In genomic region chr5:91341159-91341558, GRCh38 we compare ENCODE assay signal across 19 cellular contexts. TPM values are rescaled to one million over a fixed set of nuclear protein-coding genes. Genes with fewer than 3 reads are reported as not detected.
A peak's percentile ranks its signal among the peaks of the same experiment; 100 is the strongest.
DNase-seq lines count a peak whose midpoint lies in the region; ATAC-seq and TF ChIP-seq lines count a peak whose summit lies in the region.
"Had no signal": no experiment of that assay in that cellular context is flagged by ENCODE, and none has a peak within 500 bp of the region (broad histone marks: within the 10 kb centered on the region; RNA-seq: fewer than 3 reads in every experiment).

No MANE protein-coding gene starts in this region.

- H3K27me3 ChIP-seq in H9 (ENCODE audit: insufficient read depth, low read length): no peaks in the 10 kb centered on the region
- no peaks in the 10 kb centered on the region for H3K27me3 ChIP-seq in parathyroid adenoma (ENCODE audit: control insufficient read depth, insufficient read depth, low read length)

- no peaks in the 10 kb centered on the region for H4K20me1 ChIP-seq in H9 (ENCODE audit: control insufficient read depth, insufficient read depth, insufficient read length)

- H4K91ac ChIP-seq in H9 (ENCODE audit: insufficient read length, low read depth, low read length): no peak overlapping the region

- H2BK15ac ChIP-seq in H9 (ENCODE audit: low read depth, low read length): no peak overlapping the region

- no CpG with 5 or more reads among the region's 3 CpGs for WGBS in H9 (ENCODE audit: extremely low coverage, insufficient read length, low lambda C conversion rate)

- H3K27ac Mint-ChIP-seq in H9: peak overlapping the region in 2 of 3 experiments; percentile 44 to 71; a peak in 4 of 7 replicates
- H3K27ac Mint-ChIP-seq: B cell; CD4-positive, alpha-beta T cell; HFFc6; IgD-negative memory B cell had no signal

- no peak overlapping the region for H2BK12ac ChIP-seq in H9 (ENCODE audit: insufficient read length, low read depth, low read length)

- peaks cover 10 to 22% of the 10 kb centered on the region in 2 experiments; a peak in 4 of 5 replicates for H3K9me3 Mint-ChIP-seq in H9
- H3K9me3 Mint-ChIP-seq: CD4-positive, alpha-beta T cell; HFFc6; IgD-negative memory B cell had no signal

- ATAC-seq in GM19395 (IDR thresholded peaks at IDR 0.05; ENCODE audit: unreplicated experiment) (no peak), GM21723 (IDR thresholded peaks at IDR 0.05; ENCODE audit: unreplicated experiment) (no peak), HG02870 (IDR thresholded peaks at IDR 0.05; ENCODE audit: unreplicated experiment) (no peak)

- H3K9me3 ChIP-seq in H9 (ENCODE audit: control insufficient read depth, low read depth, low read length) (no peaks in the 10 kb centered on the region), parathyroid adenoma (ENCODE audit: control insufficient read depth, low read length) (no peaks in the 10 kb centered on the region)

- no peak overlapping the region for H2BK5ac ChIP-seq in H9 (ENCODE audit: insufficient read length, low read length)

- no peak overlapping the region for H3T11ph ChIP-seq in H9 (ENCODE audit: low read length)

- no peak overlapping the region for H2AK5ac ChIP-seq in H9 (ENCODE audit: insufficient read length, low read length)

- no peaks in the 10 kb centered on the region for H3K36me3 ChIP-seq in parathyroid adenoma (ENCODE audit: control insufficient read depth, insufficient read depth, low read length)

- H3K27me3 Mint-ChIP-seq in H9 (ENCODE audit: low read depth): no peaks in the 10 kb centered on the region
- H3K27me3 Mint-ChIP-seq: CD4-positive, alpha-beta T cell; IgD-negative memory B cell had no signal

- peaks cover 30 to 31% of the 10 kb centered on the region in 2 experiments for H3K4me1 Mint-ChIP-seq in H9
- H3K4me1 Mint-ChIP-seq: B cell, IgD-negative memory B cell had no signal

- H4K8ac ChIP-seq in H9 (replicated peaks; ENCODE audit: insufficient read length, low read depth, low read length): no peak overlapping the region

- no peak overlapping the region for H3K18ac ChIP-seq in H9 (ENCODE audit: insufficient read length, low read depth, low read length)

- H3K56ac ChIP-seq in H9 (ENCODE audit: insufficient read length, low read depth, low read length): no peak overlapping the region

- H3K4ac ChIP-seq in H9 (ENCODE audit: low read depth, low read length): no peak overlapping the region

- no peak overlapping the region for H3K4me2 ChIP-seq in H9 (ENCODE audit: insufficient read depth, insufficient read length, low read length)
- no peak overlapping the region for H3K4me2 ChIP-seq in parathyroid adenoma (ENCODE audit: low read length)
- H3K4me2 ChIP-seq: KMS-11 had no signal

- H3K14ac ChIP-seq in H9 (ENCODE audit: insufficient read depth, low read length): no peak overlapping the region

- no peak overlapping the region for H2BK120ac ChIP-seq in H9 (ENCODE audit: low read depth, low read length, poor library complexity, severe bottlenecking)

- no peak overlapping the region for H3K4me3 Mint-ChIP-seq in H9
- H3K4me3 Mint-ChIP-seq: B cell; CD4-positive, alpha-beta T cell; HFFc6; IgD-negative memory B cell had no signal

- peaks cover 2 to 12% (median 11%) of the 10 kb centered on the region in 3 experiments; a peak in 6 of 7 replicates for H3K36me3 Mint-ChIP-seq in H9 (ENCODE audit: insufficient read depth in 1 of 3, low read depth in 3 of 3)
- H3K36me3 Mint-ChIP-seq: IgD-negative memory B cell had no signal

- no peak for TF ChIP-seq CTCF in H9 (conservative IDR thresholded peaks at IDR 0.05)
- TF ChIP-seq CTCF in parathyroid adenoma (IDR thresholded peaks at IDR 0.05): no peak

- no peaks in the 10 kb centered on the region for H3K23me2 ChIP-seq in H9 (ENCODE audit: insufficient read length, low read depth, low read length, poor library complexity, severe bottlenecking)

- H3K4me3 ChIP-seq in parathyroid adenoma (ENCODE audit: low read depth, low read length): no peak overlapping the region

- H3K4me1 ChIP-seq in H9 (ENCODE audit: insufficient read depth, low read length) (peaks cover 4% of the 10 kb centered on the region; the same call in 1 of the 2 replicates), parathyroid adenoma (no peaks in the 10 kb centered on the region)

- DNase-seq in H9 (no peak), OCI-M1 (lab: John Stamatoyannopoulos, UW) (peak; percentile 30), islet precursor cell (peak; percentile 57)
- no peak for DNase-seq in activated CD4-positive, alpha-beta T cell treated with anti-CD3 and anti-CD28 coated beads for 4 hours
- DNase-seq: C1 segment of cervical spinal cord; Calu3; CD4-positive, alpha-beta T cell; DMS 273 treated with DMSO at 0.1 percent for 48 hours; GOT3; HCEC 1CT; HFFc6 had no signal

- no peaks in the 10 kb centered on the region for H3K79me1 ChIP-seq in H9 (ENCODE audit: insufficient read depth, low read depth, low read length, poor library complexity, severe bottlenecking)

- H3K27ac ChIP-seq in H9 (ENCODE audit: insufficient read length, low read depth, low read length) (no peak overlapping the region), parathyroid adenoma (no peak overlapping the region)
- H3K27ac ChIP-seq: HL-60, KMS-11 had no signal

- no peak overlapping the region for H4K5ac ChIP-seq in H9 (ENCODE audit: insufficient read length, low read depth, low read length)

- no peak overlapping the region for H3K9ac ChIP-seq in H9 (ENCODE audit: extremely low read depth, insufficient read length, low read length)
- no peak overlapping the region for H3K9ac ChIP-seq in parathyroid adenoma
- H3K9ac ChIP-seq: KMS-11 had no signal

- H3K79me2 ChIP-seq in H9 (ENCODE audit: insufficient read depth, low read length): no peaks in the 10 kb centered on the region
- H3K79me2 ChIP-seq in parathyroid adenoma: no peaks in the 10 kb centered on the region

- no peak overlapping the region for H3K23ac ChIP-seq in H9 (ENCODE audit: insufficient read length, low read depth, low read length)

- no peak overlapping the region for H2AFZ ChIP-seq in H9 (ENCODE audit: low read length)
- peak overlapping the region; percentile 28 for H2AFZ ChIP-seq in parathyroid adenoma

- no peak overlapping the region for H2BK20ac ChIP-seq in H9 (ENCODE audit: low read depth, low read length, poor library complexity, severe bottlenecking)

RNA-seq across cellular contexts. Expression of gene ARRDC3, which starts 42.0 kb away (rescaled TPM):
- 2.8 and 5.5 TPM in 2 replicates for total RNA-seq in H9 (2021)

Comparison
In these comparisons a context has a peak if more than half of its experiments do, and no peak if none do; other contexts are left out.
1. DNase-seq: peak in OCI-M1 (single experiment) and islet precursor cell (single experiment); none in H9 (single experiment) and activated CD4-positive, alpha-beta T cell treated with anti-CD3 and anti-CD28 coated beads for 4 hours (0 of 2).